12 cellular contexts compared by ENCODE assay signal in the genomic region with DNA sequence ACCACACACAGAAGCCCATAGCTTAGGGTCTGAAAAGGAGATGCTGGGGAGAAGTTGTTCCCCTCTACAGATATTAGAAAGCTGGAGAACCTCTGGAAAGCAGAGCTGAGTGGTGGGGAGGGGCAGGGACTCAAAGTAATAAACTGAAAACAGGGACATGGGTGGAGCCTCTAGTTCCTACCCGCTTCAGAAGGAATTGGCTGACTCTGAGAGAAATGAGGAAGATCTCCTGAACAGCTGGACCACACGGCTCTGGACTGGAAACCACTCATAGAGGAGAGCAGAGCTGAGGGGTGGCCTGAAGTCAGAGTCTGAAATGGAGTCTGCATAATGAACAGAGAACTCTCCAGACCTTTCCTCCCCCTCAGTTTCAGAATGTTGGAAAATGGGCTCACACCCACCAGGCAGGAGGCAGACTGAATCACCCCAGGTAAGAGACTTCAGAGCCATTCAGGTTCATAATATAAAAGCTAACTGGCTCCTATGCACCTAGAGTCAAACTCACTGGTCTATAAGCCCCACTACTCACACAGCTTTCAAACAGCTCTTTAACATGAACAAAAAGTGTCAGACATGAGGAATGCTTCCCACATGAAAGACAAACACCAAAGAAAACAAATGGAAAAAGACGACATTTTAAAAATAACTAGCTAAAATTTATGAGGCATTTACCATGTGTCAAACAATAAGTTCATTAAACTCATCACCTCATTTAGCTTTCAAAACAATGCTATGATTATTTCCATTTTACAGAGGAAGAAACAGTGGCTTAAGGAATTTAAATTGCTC.
"Had no signal": no experiment of that assay in that cellular context is flagged by ENCODE, and none has a peak within 500 bp of the region (broad histone marks: within the 10 kb centered on the region; RNA-seq: fewer than 3 reads in every experiment).

No MANE protein-coding gene starts in this region.

- H3K27me3 ChIP-seq: dorsolateral prefrontal cortex, esophagus muscularis mucosa, stomach had no signal

- H3K9me3 Mint-ChIP-seq: activated T-helper 2 cell treated with anti-CD3 and anti-CD28 coated beads, Interferon-gamma antibody, Interleukin-2, Interleukin-4, amounts not matched to agents 10 μg/mL and 5 μg/mL and 100 μg/mL, durations not matched to agents 14 hours and 24 hours and 36 hours had no signal

- DNase-seq: activated naive CD4-positive, alpha-beta T cell treated with anti-CD3 and anti-CD28 coated beads, Interleukin-2, amount 50 U/mL, for 16 hours; dorsolateral prefrontal cortex; mammary epithelial cell; stimulated activated CD4-positive, alpha-beta T cell treated with anti-CD3 and anti-CD28 coated beads, Interleukin-4, amount 100 ng/mL, for 1 hour; stimulated activated CD8-positive, alpha-beta memory T cell treated with anti-CD3 and anti-CD28 coated beads, Interleukin-4, amount 100 ng/mL, for 48 hours; stomach; T-helper 17 cell had no signal

- H3K4me3 Mint-ChIP-seq: T-helper 17 cell had no signal

- H3K27ac Mint-ChIP-seq: activated T-helper 2 cell treated with anti-CD3 and anti-CD28 coated beads, Interferon-gamma antibody, Interleukin-2, Interleukin-4, amounts not matched to agents 10 μg/mL and 5 μg/mL and 100 μg/mL, durations not matched to agents 14 hours and 24 hours and 36 hours had no signal

- H3K4me3 ChIP-seq: dorsolateral prefrontal cortex, esophagus muscularis mucosa, stomach, thoracic aorta had no signal

- H3K27ac ChIP-seq: esophagus muscularis mucosa, stomach, thoracic aorta had no signal

- FAIRE-seq: bronchial epithelial cell, endometrium had no signal

- H3K27me3 Mint-ChIP-seq: T-helper 17 cell had no signal

- H3K4me1 ChIP-seq: esophagus muscularis mucosa, stomach had no signal

- H3K9me3 ChIP-seq: esophagus muscularis mucosa, stomach, thoracic aorta had no signal

- ATAC-seq: T-helper 17 cell had no signal

- H3K4me1 Mint-ChIP-seq: T-helper 17 cell had no signal
